ENCODE assay signal across 12 cellular contexts in genomic region chr4:89316187-89316586, GRCh38. TPM values are rescaled to one million over a fixed set of nuclear protein-coding genes. Genes with fewer than 3 reads are reported as not detected.
DNase-seq lines count a peak whose midpoint lies in the region; ATAC-seq and TF ChIP-seq lines count a peak whose summit lies in the region.
"Had no signal": no experiment of that assay in that cellular context is flagged by ENCODE, and none has a peak within 500 bp of the region (broad histone marks: within the 10 kb centered on the region; RNA-seq: fewer than 3 reads in every experiment).

No MANE protein-coding gene starts in this region.

- CTCF ChIA-PET in activated CD8-positive, alpha-beta memory T cell treated with anti-CD3 and anti-CD28 coated beads, Interleukin-2, amount 10 ng/mL, durations not matched to agents 7 days and 5 days (lab: Charles Lee) = interaction anchor here (1.6 kb wide), 1 partner anchor 8 kb away, joined by 7 read pairs; the partner anchor contains the start of gene GPRIN3

- H3K36me3 ChIP-seq in OCI-LY1 (ENCODE audit: insufficient read depth, low read length) = no peaks in the 10 kb centered on the region
- H3K36me3 ChIP-seq in spleen = no peaks in the 10 kb centered on the region

- H3K4me1 Mint-ChIP-seq in activated CD8-positive, alpha-beta memory T cell treated with anti-CD3 and anti-CD28 coated beads, Interleukin-2, amount 10 ng/mL, durations not matched to agents 7 days and 5 days = peaks cover 40% of the 10 kb centered on the region

- TF ChIP-seq POLR2A in spleen (IDR thresholded peaks at IDR 0.05) = no peak

- H4K20me1 ChIP-seq in OCI-LY1 (ENCODE audit: insufficient read depth, low read length) = no peaks in the 10 kb centered on the region

- no peaks in the 10 kb centered on the region for H3K27me3 Mint-ChIP-seq in activated CD8-positive, alpha-beta memory T cell treated with anti-CD3 and anti-CD28 coated beads, Interleukin-2, amount 10 ng/mL, durations not matched to agents 7 days and 5 days

- H2AFZ ChIP-seq in OCI-LY1 (ENCODE audit: low read length) = no peak overlapping the region
- H2AFZ ChIP-seq: PC-9 had no signal

- TF ChIP-seq CTCF in OCI-LY1 (IDR thresholded peaks at IDR 0.05; ENCODE audit: low read length) (no peak), spleen (IDR thresholded peaks at IDR 0.05 in 8 of 11, conservative IDR thresholded peaks at IDR 0.05 in 3 of 11) (no peak)

- peaks cover 4% of the 10 kb centered on the region for H3K9me3 Mint-ChIP-seq in activated CD8-positive, alpha-beta memory T cell treated with anti-CD3 and anti-CD28 coated beads, Interleukin-2, amount 10 ng/mL, durations not matched to agents 7 days and 5 days (ENCODE audit: low read depth)

- no peak for ATAC-seq in activated CD8-positive, alpha-beta memory T cell treated with anti-CD3 and anti-CD28 coated beads, Interleukin-2, amount 10 ng/mL, durations not matched to agents 7 days and 5 days
- ATAC-seq: psoas muscle had no signal

- H3K4me3 ChIP-seq in OCI-LY1 (ENCODE audit: low read depth, low read length, poor library complexity, severe bottlenecking) = no peak overlapping the region
- no peak overlapping the region for H3K4me3 ChIP-seq in spleen
- H3K4me3 ChIP-seq: PC-9, psoas muscle had no signal

- H3K9ac ChIP-seq in OCI-LY1 (ENCODE audit: low read length) = no peak overlapping the region; the same call in 1 of the 2 replicates

- WGBS in spleen, 5 donors = 19 to 45% (median 34%) methylated on average over 1 of the region's 1 CpG

- peaks cover 6% of the 10 kb centered on the region for H3K36me3 Mint-ChIP-seq in activated CD8-positive, alpha-beta memory T cell treated with anti-CD3 and anti-CD28 coated beads, Interleukin-2, amount 10 ng/mL, durations not matched to agents 7 days and 5 days

- intact Hi-C loops in spleen (cut with DNase I; ENCODE audit: low total_unique reads) = no loop called here

- peak overlapping the region; percentile 85 for H3K27ac Mint-ChIP-seq in activated CD8-positive, alpha-beta memory T cell treated with anti-CD3 and anti-CD28 coated beads, Interleukin-2, amount 10 ng/mL, durations not matched to agents 7 days and 5 days

- H3K4me2 ChIP-seq in OCI-LY1 (ENCODE audit: low read length) = no peak overlapping the region
- H3K4me2 ChIP-seq: PC-9 had no signal

- DNase-seq in activated CD8-positive, alpha-beta memory T cell treated with anti-CD3 and anti-CD28 coated beads, Interleukin-2, amount 10 ng/mL, durations not matched to agents 7 days and 5 days = no peak
- no peak for DNase-seq in activated CD8-positive, alpha-beta memory T cell treated with anti-CD3 and anti-CD28 coated beads, Interleukin-2, amount 50 U/mL, for 48 hours
- DNase-seq in amniotic epithelial cell (ENCODE audit: low read depth) (peak; percentile 48), spleen (no peak), T1000 (lab: John Stamatoyannopoulos, UW) (no peak), ecto neural progenitor cell (ENCODE audit: low spot score) (no peak)
- no peak for DNase-seq in NK-92 treated with Interleukin-12 subunit alpha and Interleukin-12 subunit beta, amount 100 ng/mL, for 24 hours (lab: John Stamatoyannopoulos, UW)
- DNase-seq: hypothalamus, left colon, PC-9, psoas muscle had no signal

- H3K27me3 ChIP-seq in OCI-LY1 (ENCODE audit: insufficient read depth, low read length) (no peaks in the 10 kb centered on the region), spleen (replicated peaks in 1 of 7) (no peaks in the 10 kb centered on the region)

- H3K9me3 ChIP-seq in OCI-LY1 (ENCODE audit: low read length) (no peaks in the 10 kb centered on the region), spleen (no peaks in the 10 kb centered on the region)
- H3K9me3 ChIP-seq: psoas muscle had no signal

- no peaks in the 10 kb centered on the region for H3K9me2 ChIP-seq in OCI-LY1 (ENCODE audit: low read depth, low read length)

- H3K4me1 ChIP-seq in OCI-LY1 (ENCODE audit: insufficient read depth, low read length, severe bottlenecking) (peaks cover 45% of the 10 kb centered on the region), spleen (peaks cover 12 to 36% (median 32%) of the 10 kb centered on the region in 6 donors)
- H3K4me1 ChIP-seq: psoas muscle had no signal

- no peaks in the 10 kb centered on the region for H3F3A ChIP-seq in OCI-LY1 (ENCODE audit: insufficient read depth, low read length)

- no peaks in the 10 kb centered on the region for H3K79me2 ChIP-seq in OCI-LY1 (ENCODE audit: insufficient read depth, low read length)

- H3K27ac ChIP-seq in OCI-LY1 (ENCODE audit: low read depth, low read length, poor library complexity, severe bottlenecking) (peak overlapping the region; percentile 80), spleen (peak overlapping the region in 5 of 8 donors; percentile 38 to 76 (median 71))
- H3K27ac ChIP-seq: PC-9, psoas muscle had no signal

- H3K4me3 Mint-ChIP-seq in activated CD8-positive, alpha-beta memory T cell treated with anti-CD3 and anti-CD28 coated beads, Interleukin-2, amount 10 ng/mL, durations not matched to agents 7 days and 5 days = no peak overlapping the region

RNA-seq across cellular contexts. Expression of gene GPRIN3, which starts 8.6 kb away (rescaled TPM):
- 10 to 100 TPM; 66.9 to 67.5 TPM for total RNA-seq in activated CD8-positive, alpha-beta memory T cell treated with anti-CD3 and anti-CD28 coated beads, Interleukin-2, amount 10 ng/mL, durations not matched to agents 7 days and 5 days
- total RNA-seq in spleen = 10 to 100 TPM; 22.9 to 40.2 (median 29.5) TPM
- 1 to 10 TPM; 1.6 to 2.2 (median 2.0) TPM for polyA plus RNA-seq in spleen
